In the genomic region with DNA sequence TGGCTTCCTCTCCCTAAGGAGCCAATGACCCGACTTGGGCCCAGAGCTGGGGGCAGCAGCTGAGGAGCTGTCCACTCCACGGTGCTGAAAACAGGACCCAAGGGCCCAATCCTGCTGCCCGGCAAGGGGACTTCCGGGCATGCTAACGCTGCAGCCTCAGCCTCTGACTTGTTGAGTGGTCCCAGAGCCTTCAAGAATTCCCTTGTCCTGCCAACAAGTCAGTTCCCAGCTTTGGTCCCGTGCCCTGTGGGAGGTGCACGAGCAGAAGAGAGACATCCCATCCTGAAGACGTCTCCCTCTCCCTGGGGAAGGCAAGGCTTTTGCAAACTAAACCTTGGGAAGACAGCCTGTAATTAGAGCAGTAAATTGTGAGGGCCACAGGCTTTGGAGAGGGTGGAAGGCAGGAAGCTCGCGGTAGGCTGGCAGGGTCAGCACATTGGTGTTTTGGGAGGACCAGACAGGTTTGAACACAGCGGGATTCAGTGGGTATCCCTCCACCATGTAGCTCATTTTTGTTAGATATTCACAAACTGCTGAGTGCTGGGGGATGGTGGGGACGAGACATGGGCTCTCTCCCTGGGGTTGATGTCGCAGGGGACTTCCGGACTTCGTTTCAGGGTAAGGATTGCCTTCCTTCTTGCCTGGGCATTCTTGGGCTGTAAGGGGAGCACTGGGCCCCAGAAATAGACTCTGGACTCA, we compare ENCODE assay signal across 17 cellular contexts. TPM values are rescaled to one million over a fixed set of nuclear protein-coding genes. Genes with fewer than 3 reads are reported as not detected.
DNase-seq lines count a peak whose midpoint lies in the region; ATAC-seq and TF ChIP-seq lines count a peak whose summit lies in the region.
"Had no signal": no experiment of that assay in that cellular context is flagged by ENCODE, and none has a peak within 500 bp of the region (broad histone marks: within the 10 kb centered on the region; RNA-seq: fewer than 3 reads in every experiment).

No MANE protein-coding gene starts in this region.

- H3K4me1 ChIP-seq in Peyer's patch = no peaks in the 10 kb centered on the region
- H3K4me1 ChIP-seq in left lung = no peaks in the 10 kb centered on the region
- H3K4me1 ChIP-seq: breast epithelium, thyroid gland had no signal

- H3K9me3 ChIP-seq in Peyer's patch = no peaks in the 10 kb centered on the region
- H3K9me3 ChIP-seq in left lung = no peaks in the 10 kb centered on the region
- H3K9me3 ChIP-seq: breast epithelium, psoas muscle, thyroid gland had no signal

- intact Hi-C loops in left lung (cut with DNase I) = no loop called here
- intact Hi-C loops in CD14-positive monocyte (cut with micrococcal nuclease) = no loop called here

- H3K4me3 ChIP-seq in GM12865 (ENCODE audit: low read depth, low read length) (no peak overlapping the region), Peyer's patch (no peak overlapping the region), left lung (no peak overlapping the region)
- H3K4me3 ChIP-seq: breast epithelium, psoas muscle, thyroid gland had no signal

- H3K36me3 ChIP-seq in Peyer's patch (no peaks in the 10 kb centered on the region), left lung (no peaks in the 10 kb centered on the region)
- H3K36me3 ChIP-seq: breast epithelium, thyroid gland had no signal

- no peaks in the 10 kb centered on the region for H3K36me3 Mint-ChIP-seq in CD14-positive monocyte

- peaks cover 0 to 2% (median 0%) of the 10 kb centered on the region in 7 donors for H3K9me3 Mint-ChIP-seq in CD14-positive monocyte

- DNase-seq in A172 (ENCODE audit: low spot score) (peak; percentile 10), GM12865 (ENCODE audit: low read depth) (peak; percentile 10), Peyer's patch (peak in 2 of 3 donors; percentile 8 to 15), left lung (peak; percentile 21 to 58), GM19238 (ENCODE audit: insufficient read length, low spot score) (no peak), CD14-positive monocyte (ENCODE audit: low spot score) (no peak)
- DNase-seq: activated naive CD4-positive, alpha-beta T cell treated with anti-CD3 and anti-CD28 coated beads, Interleukin-2, amount 50 U/mL, for 16 hours; kidney; NCI-H187; SIG-M5 had no signal

- H3K4me1 Mint-ChIP-seq in CD14-positive monocyte = no peaks in the 10 kb centered on the region

- TF ChIP-seq CTCF in GM12865 (IDR thresholded peaks at IDR 0.05; ENCODE audit: insufficient read depth, low read depth, low read length, missing control alignments) (no peak), Peyer's patch (IDR thresholded peaks at IDR 0.05) (no peak), left lung (IDR thresholded peaks at IDR 0.05) (no peak), CD14-positive monocyte (IDR thresholded peaks at IDR 0.05) (no peak)

- no peak for TF ChIP-seq POLR2A in Peyer's patch (IDR thresholded peaks at IDR 0.05)

- no peak overlapping the region for H3K4me3 Mint-ChIP-seq in CD14-positive monocyte

- ATAC-seq in left lung (peak; percentile 24), HG03469 (IDR thresholded peaks at IDR 0.05; ENCODE audit: unreplicated experiment) (no peak), HG03039 (IDR thresholded peaks at IDR 0.05; ENCODE audit: unreplicated experiment) (no peak)
- ATAC-seq: psoas muscle had no signal

- H3K27me3 ChIP-seq in Peyer's patch (peaks cover 0 to 4% of the 10 kb centered on the region in 2 donors), left lung (peaks cover 0 to 43% of the 10 kb centered on the region in 2 donors)
- H3K27me3 ChIP-seq: thyroid gland had no signal

- H3K27me3 Mint-ChIP-seq in CD14-positive monocyte (ENCODE audit: low read depth in 3 of 3) = peaks cover 10 to 12% (median 11%) of the 10 kb centered on the region in 3 donors

- no peak overlapping the region for H3K27ac ChIP-seq in Peyer's patch
- no peak overlapping the region for H3K27ac ChIP-seq in left lung
- H3K27ac ChIP-seq: breast epithelium, KMS-11, psoas muscle, thyroid gland had no signal

- H3K27ac Mint-ChIP-seq in CD14-positive monocyte = peak overlapping the region in 1 of 7 donors; percentile 33

RNA-seq across cellular contexts. Expression of gene PRR23E, which starts 29.8 kb away (rescaled TPM):
- not detected in 2 replicates for total RNA-seq in A172 (2014; rRNA removed; shearing (Covaris generic))
- not detected for total RNA-seq in Peyer's patch
- not detected for total RNA-seq in left lung
- not detected for polyA plus RNA-seq in CD14-positive monocyte
- total RNA-seq: breast epithelium, kidney, psoas muscle, thyroid gland had no signal
- polyA plus RNA-seq: BJ, psoas muscle had no signal

Comparison
In these comparisons a context has a peak if more than half of its experiments do, and no peak if none do; other contexts are left out.
1. DNase-seq: peak in A172 (single experiment), GM12865 (single experiment), Peyer's patch (2 of 3) and left lung (2 of 2); none in GM19238 (single experiment) and CD14-positive monocyte (single experiment).